ENCODE assay signal across 8 cellular contexts in genomic region chr1:182391028-182391361, GRCh38. TPM values are rescaled to one million over a fixed set of nuclear protein-coding genes. Genes with fewer than 3 reads are reported as not detected.
DNase-seq lines count a peak whose midpoint lies in the region; ATAC-seq and TF ChIP-seq lines count a peak whose summit lies in the region.

No MANE protein-coding gene starts in this region.

- no peak for DNase-seq in AG10803 (ENCODE audit: low read depth)
- DNase-seq in activated naive CD8-positive, alpha-beta T cell treated with anti-CD3 and anti-CD28 coated beads, Interleukin-2, amount 50 U/mL, for 24 hours = no peak
- DNase-seq in stomach = no peak
- no peak for DNase-seq in activated effector memory CD4-positive, alpha-beta T cell treated with Interleukin-2 at 50 U/mL for 16 hours
- DNase-seq in mucosa of gallbladder (ENCODE audit: low spot score) = no peak

- H3K27ac Mint-ChIP-seq in activated naive CD8-positive, alpha-beta T cell treated with anti-CD3 and anti-CD28 coated beads, Interleukin-2, amount 50 U/mL, for 24 hours = peak overlapping the region; percentile 83

- TF ChIP-seq CTCF in AG10803 (conservative IDR thresholded peaks at IDR 0.05; ENCODE audit: low read length) (peak; percentile 29; the same call in 1 of the 2 replicates), stomach (IDR thresholded peaks at IDR 0.05) (no peak)

- H3K9me3 ChIP-seq in iPS-20b (ENCODE audit: insufficient read depth, low read depth, low read length) (no peaks in the 10 kb centered on the region), stomach (no peaks in the 10 kb centered on the region)

- H3K4me1 Mint-ChIP-seq in activated naive CD8-positive, alpha-beta T cell treated with anti-CD3 and anti-CD28 coated beads, Interleukin-2, amount 50 U/mL, for 24 hours = peaks cover 30% of the 10 kb centered on the region

- peaks cover 19% of the 10 kb centered on the region for H3K36me3 Mint-ChIP-seq in activated naive CD8-positive, alpha-beta T cell treated with anti-CD3 and anti-CD28 coated beads, Interleukin-2, amount 50 U/mL, for 24 hours (ENCODE audit: low read depth)

- TF ChIP-seq POLR2A in stomach (IDR thresholded peaks at IDR 0.05) = no peak

- H3K9me3 Mint-ChIP-seq in activated naive CD8-positive, alpha-beta T cell treated with anti-CD3 and anti-CD28 coated beads, Interleukin-2, amount 50 U/mL, for 24 hours = no peaks in the 10 kb centered on the region

- no peak for TF ChIP-seq EP300 in stomach (IDR thresholded peaks at IDR 0.05)

- peak overlapping the region; percentile 86 for H3K4me3 ChIP-seq in AG10803 (ENCODE audit: low read length)
- peak overlapping the region; percentile 99 for H3K4me3 ChIP-seq in iPS-20b (ENCODE audit: low read length)
- peak overlapping the region; percentile 70 to 94 (median 78) for H3K4me3 ChIP-seq in stomach

- peaks cover 31% of the 10 kb centered on the region for H3K27me3 Mint-ChIP-seq in activated naive CD8-positive, alpha-beta T cell treated with anti-CD3 and anti-CD28 coated beads, Interleukin-2, amount 50 U/mL, for 24 hours

- no peaks in the 10 kb centered on the region for H3K27me3 ChIP-seq in iPS-20b (ENCODE audit: insufficient read depth, low read length)
- H3K27me3 ChIP-seq in stomach = no peaks in the 10 kb centered on the region

- peak overlapping the region; percentile 85 for H3K4me3 Mint-ChIP-seq in activated naive CD8-positive, alpha-beta T cell treated with anti-CD3 and anti-CD28 coated beads, Interleukin-2, amount 50 U/mL, for 24 hours

- intact Hi-C loops in stomach (cut with DNase I; ENCODE audit: low total_unique reads) = loop anchor here (10.0 kb wide), 1 partner anchor 86 kb away; no protein-coding TSS in a partner anchor

- peaks cover 9% of the 10 kb centered on the region; the same call in 1 of the 2 replicates for H3K4me1 ChIP-seq in iPS-20b (ENCODE audit: insufficient read depth, low read length)
- H3K4me1 ChIP-seq in stomach = peaks cover 45 to 67% (median 55%) of the 10 kb centered on the region in 4 donors

- WGBS in stomach, 5 donors = 0 to 1% (median 0%) methylated on average over 26 to 35 of the region's 35 CpGs

- peak overlapping the region; percentile 94 for H3K9ac ChIP-seq in iPS-20b (ENCODE audit: low read depth, low read length)

- H3K27ac ChIP-seq in iPS-20b (ENCODE audit: low read length) = peak overlapping the region; percentile 82
- H3K27ac ChIP-seq in stomach = peak overlapping the region; percentile 97 to 99 (median 99)

- peaks cover 45% of the 10 kb centered on the region for H3K36me3 ChIP-seq in iPS-20b (ENCODE audit: insufficient read depth, low read depth, low read length)
- peaks cover 35 to 55% (median 46%) of the 10 kb centered on the region in 4 donors for H3K36me3 ChIP-seq in stomach

- ATAC-seq in HG03066 (IDR thresholded peaks at IDR 0.05; ENCODE audit: low read depth, unreplicated experiment) = peak; percentile 7
- no peak for ATAC-seq in activated naive CD8-positive, alpha-beta T cell treated with anti-CD3 and anti-CD28 coated beads, Interleukin-2, amount 50 U/mL, for 24 hours
- ATAC-seq in GM18870 (IDR thresholded peaks at IDR 0.05; ENCODE audit: unreplicated experiment) = no peak

RNA-seq across cellular contexts. Expression of gene GLUL, which starts 0.6 kb away (rescaled TPM):
- total RNA-seq in stomach (1,000 to 10,000 TPM in 4 of 5 donors, 100 to 1,000 TPM in 1; 102 to 1,958 (median 1,662) TPM), mucosa of gallbladder (356 TPM)
- polyA plus RNA-seq in stomach = 1,000 to 10,000 TPM in 2 of 3 donors, 100 to 1,000 TPM in 1; 763 to 1,536 (median 1,525) TPM

RNA-seq across cellular contexts. Expression of gene TEDDM1, which starts 9.5 kb away (rescaled TPM):
- total RNA-seq in stomach (not detected), mucosa of gallbladder (not detected)
- polyA plus RNA-seq in stomach = not detected

RNA-seq across cellular contexts. Expression of gene RGSL1, which starts 59.0 kb away (rescaled TPM):
- not detected for total RNA-seq in stomach
- polyA plus RNA-seq in stomach = not detected
- not detected for total RNA-seq in mucosa of gallbladder
